9 cellular contexts compared by ENCODE assay signal in the genomic region with DNA sequence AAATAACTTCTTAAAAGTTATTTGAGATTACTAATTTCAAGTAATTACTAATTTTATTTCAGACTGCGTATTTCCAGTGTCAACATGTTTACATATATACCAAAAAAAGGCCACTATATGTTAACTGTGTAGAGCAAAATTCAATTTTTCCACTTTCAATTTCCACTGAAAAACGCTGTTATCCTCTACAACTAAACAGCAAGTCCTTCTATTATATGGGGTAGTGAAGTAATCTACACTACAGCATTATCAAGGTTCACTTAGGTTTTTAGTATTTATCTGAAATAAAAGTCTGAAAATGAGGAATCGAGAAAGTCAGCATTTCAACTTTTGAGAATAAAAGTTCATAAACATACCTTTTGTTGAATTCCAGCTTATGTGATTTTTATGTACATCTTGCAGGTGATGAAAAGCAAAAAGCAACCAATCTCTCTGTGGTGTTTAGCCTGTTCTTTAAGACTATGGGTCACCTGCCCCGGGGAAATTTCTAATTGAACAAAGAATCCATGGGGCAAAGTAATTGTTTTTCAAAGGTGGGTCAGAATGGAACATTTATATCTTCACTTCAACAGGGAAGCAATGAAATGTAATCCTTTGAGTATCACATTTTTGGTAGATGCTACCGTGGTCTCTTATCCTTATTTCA. TPM values are rescaled to one million over a fixed set of nuclear protein-coding genes. Genes with fewer than 3 reads are reported as not detected.
DNase-seq lines count a peak whose midpoint lies in the region; ATAC-seq, FAIRE-seq and TF ChIP-seq lines count a peak whose summit lies in the region.
"Had no signal": no experiment of that assay in that cellular context is flagged by ENCODE, and none has a peak within 500 bp of the region (broad histone marks: within the 10 kb centered on the region; RNA-seq: fewer than 3 reads in every experiment).

No MANE protein-coding gene starts in this region.

- no peaks in the 10 kb centered on the region for H3K27me3 ChIP-seq in BE2C

- H3K36me3 Mint-ChIP-seq in IgD-negative memory B cell, result peaks cover 37% of the 10 kb centered on the region
- peaks cover 85% of the 10 kb centered on the region for H3K36me3 Mint-ChIP-seq in central memory CD8-positive, alpha-beta T cell (ENCODE audit: insufficient read depth)
- peaks cover 67 to 77% (median 76%) of the 10 kb centered on the region in 3 donors for H3K36me3 Mint-ChIP-seq in naive thymus-derived CD8-positive, alpha-beta T cell

- H3K4me1 Mint-ChIP-seq in IgD-negative memory B cell, result peaks cover 17 to 30% (median 22%) of the 10 kb centered on the region in 3 donors
- peaks cover 49% of the 10 kb centered on the region for H3K4me1 Mint-ChIP-seq in central memory CD8-positive, alpha-beta T cell
- peaks cover 6 to 33% (median 23%) of the 10 kb centered on the region in 4 donors for H3K4me1 Mint-ChIP-seq in naive thymus-derived CD8-positive, alpha-beta T cell

- no peaks in the 10 kb centered on the region for H3K9me3 ChIP-seq in BE2C

- no peak for FAIRE-seq in H54 (lab: Jason Lieb, UNC)
- FAIRE-seq: TTC549 had no signal

- peak overlapping the region; percentile 95 for H3K4me3 ChIP-seq in BE2C (ENCODE audit: low read depth, low read length)

- no peak for TF ChIP-seq CTCF in BE2C (IDR thresholded peaks at IDR 0.05; ENCODE audit: low read depth, low read length)

- no peaks in the 10 kb centered on the region for H3K27me3 Mint-ChIP-seq in IgD-negative memory B cell
- no peaks in the 10 kb centered on the region for H3K27me3 Mint-ChIP-seq in central memory CD8-positive, alpha-beta T cell
- peaks cover 0 to 4% (median 0%) of the 10 kb centered on the region in 5 donors for H3K27me3 Mint-ChIP-seq in naive thymus-derived CD8-positive, alpha-beta T cell

- peaks cover 19% of the 10 kb centered on the region for H3K36me3 ChIP-seq in BE2C

- H3K27ac Mint-ChIP-seq in IgD-negative memory B cell, result peak overlapping the region; percentile 88 to 99 (median 89)
- H3K27ac Mint-ChIP-seq in central memory CD8-positive, alpha-beta T cell (ENCODE audit: low read depth), result peak overlapping the region; percentile 99
- peak overlapping the region; percentile 91 to 100 (median 99) for H3K27ac Mint-ChIP-seq in naive thymus-derived CD8-positive, alpha-beta T cell

- TF ChIP-seq POLR2A in H54 (IDR thresholded peaks at IDR 0.05; ENCODE audit: low read depth, low read length), result no peak

- POLR2A ChIA-PET in naive thymus-derived CD8-positive, alpha-beta T cell (lab: Charles Lee), result interaction anchor here (0.7 to 7.8 kb wide), 20 partner anchors 10 to 760 kb away, joined by 3 to 283 read pairs (median 8); no protein-coding TSS in a partner anchor

- peak overlapping the region; percentile 88 to 100 (median 99) for H3K4me3 Mint-ChIP-seq in IgD-negative memory B cell
- peak overlapping the region; percentile 89 for H3K4me3 Mint-ChIP-seq in central memory CD8-positive, alpha-beta T cell
- H3K4me3 Mint-ChIP-seq in naive thymus-derived CD8-positive, alpha-beta T cell, result peak overlapping the region; percentile 89 to 100 (median 98)

- no peak for DNase-seq in BE2C
- DNase-seq in central memory CD8-positive, alpha-beta T cell (ENCODE audit: low spot score in 2 of 2), result no peak
- DNase-seq in naive thymus-derived CD8-positive, alpha-beta T cell, result no peak
- no peak for DNase-seq in NCI-H345 (lab: John Stamatoyannopoulos, UW)
- DNase-seq in H54 (ENCODE audit: insufficient read length, low spot score), result no peak
- no peak for DNase-seq in AG08396 (ENCODE audit: low spot score)

- no peak for ATAC-seq in central memory CD8-positive, alpha-beta T cell (replicated peaks; ENCODE audit: extremely low read depth, poor library complexity, severe bottlenecking)
- ATAC-seq in naive thymus-derived CD8-positive, alpha-beta T cell, result no peak
- no peak for ATAC-seq in HG03565 (IDR thresholded peaks at IDR 0.05; ENCODE audit: unreplicated experiment)

- H3K9me3 Mint-ChIP-seq in IgD-negative memory B cell, result peaks cover 0 to 3% (median 0%) of the 10 kb centered on the region in 3 donors
- H3K9me3 Mint-ChIP-seq in central memory CD8-positive, alpha-beta T cell, result no peaks in the 10 kb centered on the region
- peaks cover 0 to 12% (median 0%) of the 10 kb centered on the region in 9 donors for H3K9me3 Mint-ChIP-seq in naive thymus-derived CD8-positive, alpha-beta T cell

- no peaks in the 10 kb centered on the region for H3K4me1 ChIP-seq in BE2C

RNA-seq across cellular contexts. Expression of a gene that starts 3.3 kb away (rescaled TPM):
- polyA plus RNA-seq in BE2C (2012; ENCODE audit: insufficient read depth, insufficient read length, low read depth), result 51.7 TPM
- 669 TPM for polyA plus RNA-seq in IgD-negative memory B cell
- 100 to 1,000 TPM; 537 to 544 TPM for total RNA-seq in naive thymus-derived CD8-positive, alpha-beta T cell
- 100 to 1,000 TPM; 705 to 889 (median 719) TPM for polyA plus RNA-seq in naive thymus-derived CD8-positive, alpha-beta T cell
